ENCODE assay signal across 2 cellular contexts in the genomic region with DNA sequence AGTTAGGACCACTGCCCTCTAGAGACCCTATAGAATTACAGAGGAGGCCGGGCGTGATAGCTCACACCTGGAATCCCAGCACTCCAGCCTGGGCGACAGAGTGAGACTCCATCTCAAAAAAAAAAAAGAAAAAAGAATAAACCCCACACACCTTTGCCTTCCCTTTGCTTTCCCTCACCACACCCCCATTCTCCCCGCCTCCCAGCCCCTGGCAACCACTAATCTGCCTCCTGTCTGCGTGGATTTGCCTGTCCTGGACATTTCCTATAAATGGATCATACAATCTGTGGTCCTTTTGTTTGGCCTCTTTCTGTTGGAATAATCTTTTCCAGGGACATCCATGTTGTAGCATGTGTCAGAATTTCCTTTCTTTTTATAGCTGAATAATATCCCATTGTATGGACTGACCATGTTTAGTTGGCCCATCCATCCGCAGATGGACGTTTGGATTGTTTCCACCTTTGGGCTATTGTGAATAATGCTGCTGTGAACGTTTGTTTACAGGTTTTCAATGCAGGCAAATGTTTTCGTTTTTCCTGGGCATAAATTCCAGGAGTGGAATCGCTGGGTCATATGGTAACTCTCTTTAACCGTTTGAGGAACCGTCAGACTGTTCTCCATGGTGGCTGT.
TF ChIP-seq lines count a peak whose summit lies in the region.

No MANE protein-coding gene starts in this region.

TF ChIP-seq in K562, 482 proteins besides CTCF, POLR2A, EP300 and RAD21:
- TF ChIP-seq EHMT2 (IDR thresholded peaks at IDR 0.05) (no peak), NCOR1 (IDR thresholded peaks at IDR 0.05) (no peak), RUNX1 (IDR thresholded peaks at IDR 0.05; ENCODE audit: low read depth) (no peak), HDAC2 (IDR thresholded peaks at IDR 0.05) (no peak), COPS2 (conservative IDR thresholded peaks at IDR 0.05) (no peak), SMARCE1 (IDR thresholded peaks at IDR 0.05) (no peak), ZNF280B (CRISPR knock-in tag; IDR thresholded peaks at IDR 0.05) (no peak)

TF ChIP-seq in SK-N-SH treated with all-trans-retinoic acid at 6 μM for 48 hours, 23 proteins besides CTCF, POLR2A, EP300 and RAD21:
- TF ChIP-seq ZFP30 (CRISPR knock-in tag; IDR thresholded peaks at IDR 0.05) (no peak), SNAI2 (CRISPR knock-in tag; IDR thresholded peaks at IDR 0.05) (no peak), ZNF8 (CRISPR knock-in tag; IDR thresholded peaks at IDR 0.05) (no peak), BACH2 (CRISPR knock-in tag; IDR thresholded peaks at IDR 0.05; ENCODE audit: borderline replicate concordance) (no peak), CSDC2 (CRISPR knock-in tag; IDR thresholded peaks at IDR 0.05) (no peak), ZFP3 (CRISPR knock-in tag; IDR thresholded peaks at IDR 0.05) (no peak), TOX (CRISPR knock-in tag; IDR thresholded peaks at IDR 0.05; ENCODE audit: borderline replicate concordance) (no peak), OSR1 (CRISPR knock-in tag; IDR thresholded peaks at IDR 0.05) (no peak), ISL1 (CRISPR knock-in tag; IDR thresholded peaks at IDR 0.05) (no peak), TCF4 (CRISPR knock-in tag; IDR thresholded peaks at IDR 0.05; ENCODE audit: borderline replicate concordance) (no peak), CREB5 (CRISPR knock-in tag; IDR thresholded peaks at IDR 0.05; ENCODE audit: low read depth) (no peak), GLIS3 (CRISPR knock-in tag; IDR thresholded peaks at IDR 0.05) (no peak), TSHZ2 (CRISPR knock-in tag; IDR thresholded peaks at IDR 0.05) (no peak), ZNF70 (CRISPR knock-in tag; IDR thresholded peaks at IDR 0.05) (no peak), PPARA (CRISPR knock-in tag; IDR thresholded peaks at IDR 0.05; ENCODE audit: borderline replicate concordance) (no peak), RARB (CRISPR knock-in tag; IDR thresholded peaks at IDR 0.05) (no peak)
